In the genomic region with DNA sequence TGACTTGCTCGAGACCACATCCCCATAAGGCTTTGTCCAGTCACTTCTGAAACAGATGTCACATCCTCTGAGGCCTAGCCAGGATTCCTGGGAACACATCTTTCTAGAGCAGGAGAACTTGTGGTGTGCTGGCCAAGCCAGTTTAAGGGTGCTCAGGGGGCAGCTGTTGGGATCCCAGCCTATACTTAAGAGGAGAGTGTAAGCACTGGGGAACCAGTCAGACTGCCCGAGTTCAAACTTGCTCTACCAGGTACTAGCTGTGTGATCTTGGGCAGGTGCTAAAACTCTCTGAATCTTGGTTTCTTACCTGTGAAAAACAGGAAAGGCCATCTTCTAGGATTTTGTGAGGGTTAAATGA, we compare ENCODE assay signal across 14 cellular contexts. TPM values are rescaled to one million over a fixed set of nuclear protein-coding genes. Genes with fewer than 3 reads are reported as not detected.
"Had no signal": no experiment of that assay in that cellular context is flagged by ENCODE, and none has a peak within 500 bp of the region (broad histone marks: within the 10 kb centered on the region; RNA-seq: fewer than 3 reads in every experiment).

No MANE protein-coding gene starts in this region.

- H3K9me3 ChIP-seq: breast epithelium, left ventricle myocardium inferior, sigmoid colon had no signal

- H3K4me3 Mint-ChIP-seq: activated naive CD8-positive, alpha-beta T cell treated with anti-CD3 and anti-CD28 coated beads, Interleukin-2, amount 10 ng/mL, durations not matched to agents 7 days and 5 days; endodermal cell had no signal

- H3K27ac ChIP-seq: left ventricle myocardium inferior, sigmoid colon had no signal

- H3K36me3 Mint-ChIP-seq: activated naive CD8-positive, alpha-beta T cell treated with anti-CD3 and anti-CD28 coated beads, Interleukin-2, amount 10 ng/mL, durations not matched to agents 7 days and 5 days had no signal

- H3K4me1 ChIP-seq: breast epithelium, left ventricle myocardium inferior, sigmoid colon had no signal

- H3K27ac Mint-ChIP-seq: activated naive CD8-positive, alpha-beta T cell treated with anti-CD3 and anti-CD28 coated beads, Interleukin-2, amount 10 ng/mL, durations not matched to agents 7 days and 5 days; endodermal cell had no signal

- DNase-seq: activated naive CD8-positive, alpha-beta T cell treated with anti-CD3 and anti-CD28 coated beads, Interleukin-2, amount 10 ng/mL, durations not matched to agents 7 days and 5 days; anterior cingulate cortex; left ventricle myocardium inferior; sigmoid colon had no signal

- ATAC-seq: activated CD4-positive, CD25-positive, alpha-beta regulatory T cell treated with anti-CD3 and anti-CD28 coated beads, Interleukin-2, amount 50 U/mL, for 24 hours had no signal

- H3K4me3 ChIP-seq: breast epithelium, left ventricle myocardium inferior, sigmoid colon had no signal

- H3K27me3 ChIP-seq: breast epithelium, sigmoid colon had no signal

- H3K36me3 ChIP-seq: breast epithelium, left ventricle myocardium inferior, sigmoid colon had no signal

RNA-seq across cellular contexts. Expression of a gene that starts 15.6 kb away (rescaled TPM):
- total RNA-seq: cerebellum, dermis microvascular lymphatic vessel endothelial cell, endodermal cell, frontal cortex, left ventricle myocardium inferior, osteocyte, pulmonary artery endothelial cell had no signal
- polyA plus RNA-seq: keratinocyte, neural cell had no signal

RNA-seq across cellular contexts. Expression of a gene that starts 41.3 kb away (rescaled TPM):
- total RNA-seq: cerebellum, dermis microvascular lymphatic vessel endothelial cell, endodermal cell, frontal cortex, osteocyte, pulmonary artery endothelial cell had no signal
- polyA plus RNA-seq: neural cell had no signal
